In the genomic region with DNA sequence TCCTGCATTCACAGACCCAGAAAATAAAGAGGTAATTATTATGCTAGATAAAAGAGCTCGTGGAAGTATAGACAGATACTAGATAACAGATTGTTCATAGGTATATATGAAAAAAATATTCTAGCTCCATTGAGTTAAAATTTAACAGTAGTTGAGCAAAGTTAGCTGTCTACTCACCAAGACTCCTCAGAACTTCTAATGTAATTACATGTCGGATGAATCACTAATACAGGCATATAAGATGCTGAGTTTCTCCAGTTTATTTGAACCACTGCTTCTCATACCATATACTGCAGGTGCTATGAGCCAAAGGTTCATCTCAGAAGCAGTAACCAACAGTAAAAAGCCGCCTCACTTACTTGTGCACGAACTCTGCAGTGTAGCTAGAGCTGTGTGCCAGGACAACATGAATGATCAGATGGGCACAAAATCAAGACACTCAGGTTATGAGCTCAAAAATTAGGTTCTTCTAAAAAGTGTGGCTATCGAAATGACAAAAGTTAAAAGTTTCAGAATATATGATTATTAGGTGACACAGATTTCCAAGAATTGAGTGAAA, we compare ENCODE assay signal across 17 cellular contexts.
DNase-seq lines count a peak whose midpoint lies in the region; ATAC-seq and TF ChIP-seq lines count a peak whose summit lies in the region.
"Had no signal": no experiment of that assay in that cellular context is flagged by ENCODE, and none has a peak within 500 bp of the region (broad histone marks: within the 10 kb centered on the region; RNA-seq: fewer than 3 reads in every experiment).

No MANE protein-coding gene starts in this region.

- no peak overlapping the region for H2BK12ac ChIP-seq in mesenchymal stem cell (ENCODE audit: low read length in 2 of 2)

- H3K4me2 ChIP-seq in mesenchymal stem cell (ENCODE audit: low read length, poor library complexity, severe bottlenecking) (no peak overlapping the region), OCI-LY7 (ENCODE audit: low read length) (no peak overlapping the region)
- H3K4me2 ChIP-seq: BLaER1 treated with 17β-estradiol and CSF1 and Interleukin-3, amounts not matched to agents 10 nM and 100 nM had no signal

- H3K4me3 ChIP-seq in mesenchymal stem cell (ENCODE audit: insufficient read depth in 1 of 2, low read depth in 1 of 2, low read length in 2 of 2) (no peak overlapping the region), aorta (ENCODE audit: low read length in 2 of 2) (no peak overlapping the region), OCI-LY7 (ENCODE audit: low read depth, low read length, poor library complexity, severe bottlenecking) (no peak overlapping the region)
- H3K4me3 ChIP-seq: BLaER1 treated with 17β-estradiol and CSF1 and Interleukin-3, amounts not matched to agents 10 nM and 100 nM; GM12878; K562 had no signal

- H3K4me1 ChIP-seq in mesenchymal stem cell (ENCODE audit: control insufficient read depth, insufficient read depth, low read depth, low read length) (no peaks in the 10 kb centered on the region), aorta (ENCODE audit: control insufficient read depth in 1 of 2, insufficient read depth in 2 of 2, low read length in 2 of 2) (no peaks in the 10 kb centered on the region), OCI-LY7 (ENCODE audit: insufficient read depth, low read length, poor library complexity, severe bottlenecking) (no peaks in the 10 kb centered on the region)
- H3K4me1 ChIP-seq: BLaER1 treated with 17β-estradiol and CSF1 and Interleukin-3, amounts not matched to agents 10 nM and 100 nM had no signal

- H3K9me2 ChIP-seq in OCI-LY7 (ENCODE audit: insufficient read depth, low read length) = peaks cover 3% of the 10 kb centered on the region; the same call in 1 of the 2 replicates

- no peak overlapping the region for H2BK5ac ChIP-seq in mesenchymal stem cell (ENCODE audit: low read depth, low read length, poor library complexity, severe bottlenecking)

- no peak overlapping the region for H4K8ac ChIP-seq in mesenchymal stem cell (ENCODE audit: low read length)

- no peak overlapping the region for H2BK15ac ChIP-seq in mesenchymal stem cell (ENCODE audit: low read depth, poor library complexity, severe bottlenecking)

- peaks cover 11% of the 10 kb centered on the region for H3K79me1 ChIP-seq in mesenchymal stem cell (replicated peaks; ENCODE audit: low read length, poor library complexity, severe bottlenecking)

- intact Hi-C loops in aorta (cut with DNase I) = no loop called here
- intact Hi-C loops in OCI-LY7 (cut with micrococcal nuclease; ENCODE audit: unreplicated experiment) = no loop called here

- WGBS in mesenchymal stem cell = 87% methylated on average over 4 of the region's 5 CpGs
- WGBS in aorta, 2 donors = 73 to 75% methylated on average over 5 of the region's 5 CpGs

- H3K36me3 ChIP-seq in mesenchymal stem cell (ENCODE audit: control insufficient read depth in 1 of 2, insufficient read depth in 2 of 2, low read depth in 1 of 2, low read length in 2 of 2) (no peaks in the 10 kb centered on the region), aorta (ENCODE audit: control insufficient read depth in 1 of 2, insufficient read depth in 2 of 2, low read length in 1 of 2) (no peaks in the 10 kb centered on the region), OCI-LY7 (ENCODE audit: insufficient read depth, low read length) (no peaks in the 10 kb centered on the region)
- H3K36me3 ChIP-seq: BLaER1 treated with 17β-estradiol and CSF1 and Interleukin-3, amounts not matched to agents 10 nM and 100 nM had no signal

- peak overlapping the region; percentile 37 for H2AK5ac ChIP-seq in mesenchymal stem cell (ENCODE audit: low read length, severe bottlenecking)

- no peak overlapping the region for H4K91ac ChIP-seq in mesenchymal stem cell (ENCODE audit: low read length)

- CTCF ChIA-PET in OCI-LY7 (lab: Charles Lee; ENCODE audit: unreplicated experiment) = no interaction called here

- TF ChIP-seq CTCF in OCI-LY7 (conservative IDR thresholded peaks at IDR 0.05; ENCODE audit: low read length) = no peak

- DNase-seq in ACHN = peak; percentile 35
- DNase-seq in ELR (ENCODE audit: low read depth) = peak; percentile 11
- peak; percentile 32 for DNase-seq in glomerular visceral epithelial cell (ENCODE audit: extremely low spot score)
- DNase-seq in mesenchymal stem cell = no peak
- DNase-seq in Ammon's horn (ENCODE audit: low spot score) = no peak
- no peak for DNase-seq in aorta
- DNase-seq in OCI-LY7 (ENCODE audit: low spot score) = no peak
- no peak for DNase-seq in effector CD8-positive, alpha-beta T cell (lab: John Stamatoyannopoulos, UW)
- DNase-seq: CD4-positive, CD25-positive, alpha-beta regulatory T cell; CD8-positive, alpha-beta memory T cell; COR-L47; DMS79; GF-D8; H9 had no signal

- no peak overlapping the region for H3K4ac ChIP-seq in mesenchymal stem cell (ENCODE audit: low read depth in 1 of 2, low read length in 2 of 2)

- no peak overlapping the region for H3K14ac ChIP-seq in mesenchymal stem cell (ENCODE audit: low read length in 2 of 2)

- H2AFZ ChIP-seq in mesenchymal stem cell (ENCODE audit: low read depth, low read length) (no peak overlapping the region), OCI-LY7 (ENCODE audit: low read length) (no peak overlapping the region)

- no peak overlapping the region for H3K18ac ChIP-seq in mesenchymal stem cell (ENCODE audit: low read depth in 1 of 2, low read length in 2 of 2)

- H3K27me3 ChIP-seq in mesenchymal stem cell (ENCODE audit: control insufficient read depth in 1 of 2, insufficient read depth in 1 of 2, low read length in 2 of 2) = no peaks in the 10 kb centered on the region
- H3K27me3 ChIP-seq in aorta (ENCODE audit: control insufficient read depth in 1 of 2, insufficient read depth in 2 of 2, low read length in 1 of 2) = no peaks in the 10 kb centered on the region
- H3K27me3 ChIP-seq: BLaER1 treated with 17β-estradiol and CSF1 and Interleukin-3, amounts not matched to agents 10 nM and 100 nM had no signal

- in situ Hi-C loops in ACHN (cut with HindIII; ENCODE audit: low pct_ligation_motif_present, low pct_unique_long_range_greater_than_20kb, low sequenced_read_pairs) = no loop called here

- no peak overlapping the region for H2BK120ac ChIP-seq in mesenchymal stem cell (ENCODE audit: low read depth, low read length)

- POLR2A ChIA-PET in OCI-LY7 (lab: Charles Lee) = interaction anchor here (0.7 kb wide), 1 partner anchor 684 kb away, joined by 4 read pairs; no protein-coding TSS in a partner anchor

- BruUV-seq in OCI-LY7 (replicated peaks; lab: Mats Ljungman, UMichigan) = no TSS peak

- H3K27ac ChIP-seq in mesenchymal stem cell (ENCODE audit: low read length, poor library complexity, severe bottlenecking) (peak overlapping the region; percentile 6), aorta (ENCODE audit: low read depth in 1 of 2, low read length in 2 of 2) (no peak overlapping the region), OCI-LY7 (ENCODE audit: low read depth, low read length, poor library complexity, severe bottlenecking) (no peak overlapping the region)
- H3K27ac ChIP-seq: BLaER1 treated with 17β-estradiol and CSF1 and Interleukin-3, amounts not matched to agents 10 nM and 100 nM had no signal

- H4K20me1 ChIP-seq in OCI-LY7 (ENCODE audit: insufficient read depth, low read length) = no peaks in the 10 kb centered on the region
- H4K20me1 ChIP-seq: BLaER1 treated with 17β-estradiol and CSF1 and Interleukin-3, amounts not matched to agents 10 nM and 100 nM had no signal

- no peaks in the 10 kb centered on the region for H3K79me2 ChIP-seq in OCI-LY7 (ENCODE audit: insufficient read depth, low read depth, low read length)

- no peaks in the 10 kb centered on the region for H3K9me3 ChIP-seq in mesenchymal stem cell (ENCODE audit: control insufficient read depth, low read length)
- H3K9me3 ChIP-seq in aorta (ENCODE audit: control insufficient read depth, low read length) = no peaks in the 10 kb centered on the region
- no peaks in the 10 kb centered on the region for H3K9me3 ChIP-seq in OCI-LY7 (ENCODE audit: low read length)

- no peak for ATAC-seq in aorta (ENCODE audit: low FRiP score)
- ATAC-seq: GM12878, K562 had no signal

- no peak overlapping the region for H3K9ac ChIP-seq in mesenchymal stem cell (ENCODE audit: low read length)
- H3K9ac ChIP-seq: BLaER1 treated with 17β-estradiol and CSF1 and Interleukin-3, amounts not matched to agents 10 nM and 100 nM had no signal

- no peak overlapping the region for H3K23ac ChIP-seq in mesenchymal stem cell (ENCODE audit: low read length in 2 of 2)

Comparison
In these comparisons a context has a peak if more than half of its experiments do, and no peak if none do; other contexts are left out.
1. DNase-seq: peak in ACHN (single experiment), ELR (single experiment) and glomerular visceral epithelial cell (single experiment); none in mesenchymal stem cell (single experiment), Ammon's horn (single experiment), aorta (0 of 2), OCI-LY7 (single experiment) and effector CD8-positive, alpha-beta T cell (single experiment).